ENCODE assay signal across 20 cellular contexts in the genomic region with DNA sequence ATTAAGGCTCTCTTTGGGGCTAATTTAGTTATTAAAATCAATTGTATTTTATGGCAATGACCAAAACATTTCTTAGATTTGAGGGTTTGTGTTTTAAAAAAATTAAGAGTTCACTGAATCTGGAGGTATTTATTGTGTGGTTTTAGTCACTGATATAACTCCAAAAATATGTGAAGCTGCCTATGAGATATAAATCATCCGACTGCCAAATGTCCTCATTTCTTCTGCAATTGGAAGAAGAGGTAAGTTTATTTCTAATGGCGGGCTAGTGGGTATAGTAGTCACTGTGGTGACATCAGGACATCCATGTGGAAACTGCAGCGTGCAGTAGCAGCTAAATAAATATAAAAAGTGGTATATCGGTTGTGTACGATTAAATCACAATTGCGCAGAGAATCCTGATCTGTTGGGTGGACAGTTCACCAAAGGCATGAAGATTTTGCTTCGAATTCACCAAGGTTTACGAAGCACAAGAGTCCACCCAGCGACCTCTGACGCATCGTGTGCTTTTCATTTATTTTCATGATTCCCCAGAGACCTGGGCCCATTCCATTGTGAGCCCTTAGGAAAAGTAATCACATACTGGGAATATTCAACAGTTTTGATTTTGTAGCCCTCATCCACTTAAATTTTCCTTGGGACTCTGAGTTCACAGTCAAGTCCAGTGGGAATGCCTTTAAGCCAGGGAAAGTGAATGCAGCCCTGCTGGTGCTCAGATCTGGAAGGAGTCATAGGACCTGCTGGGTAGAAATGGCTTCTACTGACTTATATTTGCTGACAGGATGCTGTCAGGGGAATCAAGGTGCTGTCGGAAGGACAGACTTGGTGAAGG.
DNase-seq lines count a peak whose midpoint lies in the region; ATAC-seq, FAIRE-seq and TF ChIP-seq lines count a peak whose summit lies in the region.
"Had no signal": no experiment of that assay in that cellular context is flagged by ENCODE, and none has a peak within 500 bp of the region (broad histone marks: within the 10 kb centered on the region; RNA-seq: fewer than 3 reads in every experiment).

No MANE protein-coding gene starts in this region.

- H3K9me3 ChIP-seq in adipocyte (ENCODE audit: control insufficient read depth, low read length) (no peaks in the 10 kb centered on the region), transverse colon (no peaks in the 10 kb centered on the region)
- H3K9me3 ChIP-seq: thyroid gland had no signal

- FAIRE-seq in D721Med (lab: Jason Lieb, UNC) = no peak
- FAIRE-seq: H54 had no signal

- H3K27ac ChIP-seq in transverse colon = no peak overlapping the region
- H3K27ac ChIP-seq: 22Rv1, thyroid gland had no signal

- H3K4me3 ChIP-seq in adipocyte (ENCODE audit: low read length) (peak overlapping the region; percentile 14), foreskin fibroblast (ENCODE audit: low read depth in 1 of 2, low read length in 2 of 2) (no peak overlapping the region), transverse colon (no peak overlapping the region)
- H3K4me3 ChIP-seq: skin epidermis, thyroid gland had no signal

- ATAC-seq in GM19395 (IDR thresholded peaks at IDR 0.05; ENCODE audit: unreplicated experiment) = no peak
- ATAC-seq: activated CD4-positive, alpha-beta T cell treated with anti-CD3 and anti-CD28 coated beads for 36 hours; left cardiac atrium had no signal

- no peak for TF ChIP-seq POLR2A in transverse colon (IDR thresholded peaks at IDR 0.05)

- in situ Hi-C loops in transverse colon (cut with MboI; ENCODE audit: low pct_ligation_motif_present in 1 of 4, low pct_unique_long_range_greater_than_20kb in 1 of 4, low sequenced_read_pairs in 3 of 4) = no loop called here

- H3K27me3 ChIP-seq in adipocyte (replicated peaks; ENCODE audit: control insufficient read depth, insufficient read depth, low read length) (no peaks in the 10 kb centered on the region), transverse colon (no peaks in the 10 kb centered on the region)
- H3K27me3 ChIP-seq: thyroid gland had no signal

- no peak overlapping the region for H3K9ac ChIP-seq in adipocyte (ENCODE audit: low read length)

- intact Hi-C loops in transverse colon (cut with DNase I; ENCODE audit: low total_unique reads) = no loop called here

- WGBS in transverse colon (ENCODE audit: low coverage in 1 of 2), 2 donors = 72 to 85% methylated on average over 3 to 12 of the region's 12 CpGs

- no peak for TF ChIP-seq CTCF in foreskin fibroblast (IDR thresholded peaks at IDR 0.05; ENCODE audit: low read depth, low read length)
- TF ChIP-seq CTCF in transverse colon (IDR thresholded peaks at IDR 0.05) = no peak
- TF ChIP-seq CTCF in D721Med (IDR thresholded peaks at IDR 0.05; ENCODE audit: insufficient read depth, missing control alignments) = no peak

- no peak for TF ChIP-seq EP300 in transverse colon (IDR thresholded peaks at IDR 0.05; ENCODE audit: low read depth)

- DNase-seq in NCI-H2171 treated with DMSO at 0.1 percent for 48 hours (lab: John Stamatoyannopoulos, UW) = peak; percentile 45
- DNase-seq in NCI-H2171 (lab: John Stamatoyannopoulos, UW) = no peak
- DNase-seq in adipocyte (ENCODE audit: low read depth) = peak; percentile 31
- DNase-seq in foreskin fibroblast = peak; percentile 19 to 57
- no peak for DNase-seq in NAMALWA (ENCODE audit: low spot score)
- no peak for DNase-seq in transverse colon
- no peak for DNase-seq in D721Med (ENCODE audit: insufficient read length, low spot score)
- DNase-seq: activated CD4-positive, alpha-beta T cell treated with anti-CD3 and anti-CD28 coated beads for 36 hours; CD8-positive, alpha-beta memory T cell; hypothalamus; left cardiac atrium; NCI-H187; NCI-H510A; occipital lobe; stimulated activated CD4-positive, alpha-beta T cell treated with anti-CD3 and anti-CD28 coated beads, Interleukin-4, amount 100 ng/mL, for 4 hours; thyroid gland had no signal

- H3K36me3 ChIP-seq in adipocyte (ENCODE audit: control insufficient read depth, insufficient read depth, low read length, severe bottlenecking) (no peaks in the 10 kb centered on the region), transverse colon (no peaks in the 10 kb centered on the region)
- H3K36me3 ChIP-seq: thyroid gland had no signal

- peaks cover 13% of the 10 kb centered on the region for H3K4me1 ChIP-seq in adipocyte (ENCODE audit: control insufficient read depth, insufficient read depth, low read length)
- H3K4me1 ChIP-seq in transverse colon = no peaks in the 10 kb centered on the region
- H3K4me1 ChIP-seq: thyroid gland had no signal

Comparison
In these comparisons a context has a peak if more than half of its experiments do, and no peak if none do; other contexts are left out.
1. DNase-seq: peak in NCI-H2171 treated with DMSO at 0.1 percent for 48 hours (single experiment), adipocyte (single experiment) and foreskin fibroblast (2 of 2); none in NCI-H2171 (single experiment), NAMALWA (single experiment), transverse colon (single experiment) and D721Med (single experiment).